ENCODE assay signal across 11 cellular contexts in genomic region chr4:47831026-47831689, GRCh38. TPM values are rescaled to one million over a fixed set of nuclear protein-coding genes. Genes with fewer than 3 reads are reported as not detected.
DNase-seq lines count a peak whose midpoint lies in the region; ATAC-seq and TF ChIP-seq lines count a peak whose summit lies in the region.
"Had no signal": no experiment of that assay in that cellular context is flagged by ENCODE, and none has a peak within 500 bp of the region (broad histone marks: within the 10 kb centered on the region; RNA-seq: fewer than 3 reads in every experiment).

No MANE protein-coding gene starts in this region.

- no peak for TF ChIP-seq CTCF in WERI-Rb-1 (IDR thresholded peaks at IDR 0.05; ENCODE audit: low read depth, low read length)
- TF ChIP-seq CTCF in nephron progenitor cell (IDR thresholded peaks at IDR 0.05), result no peak

- H3K36me3 Mint-ChIP-seq in activated CD4-positive, alpha-beta T cell treated with anti-CD3 and anti-CD28 coated beads for 36 hours (ENCODE audit: low read depth), result no peaks in the 10 kb centered on the region
- peaks cover 18% of the 10 kb centered on the region for H3K36me3 Mint-ChIP-seq in nephron progenitor cell (ENCODE audit: low read depth)
- H3K36me3 Mint-ChIP-seq in activated CD4-positive, alpha-beta memory T cell treated with anti-CD3 and anti-CD28 coated beads for 36 hours, result no peaks in the 10 kb centered on the region
- H3K36me3 Mint-ChIP-seq: T-cell had no signal

- CTCF ChIA-PET in activated CD4-positive, alpha-beta T cell treated with anti-CD3 and anti-CD28 coated beads for 36 hours (lab: Charles Lee), result interaction anchor here (0.5 to 1.7 kb wide), 4 partner anchors 9 to 145 kb away, joined by 3 to 7 read pairs (median 4); no protein-coding TSS in a partner anchor
- CTCF ChIA-PET in activated CD4-positive, alpha-beta memory T cell treated with anti-CD3 and anti-CD28 coated beads for 36 hours (lab: Charles Lee), result interaction anchor here (0.9 kb wide), 1 partner anchor 11 kb away, joined by 3 read pairs; no protein-coding TSS in a partner anchor

- H3K4me3 ChIP-seq in WERI-Rb-1 (ENCODE audit: low read depth, low read length), result peak overlapping the region; percentile 14

- ATAC-seq in activated CD4-positive, alpha-beta T cell treated with anti-CD3 and anti-CD28 coated beads for 36 hours, result peak; percentile 42
- ATAC-seq in GM19035 (IDR thresholded peaks at IDR 0.05; ENCODE audit: unreplicated experiment), result no peak
- ATAC-seq: T-cell had no signal

- intact Hi-C loops in activated CD4-positive, alpha-beta T cell treated with anti-CD3 and anti-CD28 coated beads for 36 hours (cut with DNase I, micrococcal nuclease), result loop anchor here in 1 of 2 experiments (10.0 kb wide), 1 partner anchor 274 kb away; no protein-coding TSS in a partner anchor
- intact Hi-C loops in activated CD4-positive, alpha-beta memory T cell treated with anti-CD3 and anti-CD28 coated beads for 36 hours (cut with micrococcal nuclease), result no loop called here

- POLR2A ChIA-PET in activated CD4-positive, alpha-beta T cell treated with anti-CD3 and anti-CD28 coated beads for 36 hours (lab: Charles Lee), result no interaction called here
- POLR2A ChIA-PET in activated CD4-positive, alpha-beta memory T cell treated with anti-CD3 and anti-CD28 coated beads for 36 hours (lab: Charles Lee), result no interaction called here

- H3K27ac Mint-ChIP-seq in activated CD4-positive, alpha-beta T cell treated with anti-CD3 and anti-CD28 coated beads for 36 hours, result no peak overlapping the region
- peak overlapping the region; percentile 88 for H3K27ac Mint-ChIP-seq in nephron progenitor cell
- no peak overlapping the region for H3K27ac Mint-ChIP-seq in activated CD4-positive, alpha-beta memory T cell treated with anti-CD3 and anti-CD28 coated beads for 36 hours
- H3K27ac Mint-ChIP-seq: T-cell had no signal

- no peaks in the 10 kb centered on the region for H3K9me3 ChIP-seq in WERI-Rb-1 (ENCODE audit: severe bottlenecking)

- no peaks in the 10 kb centered on the region for H3K36me3 ChIP-seq in WERI-Rb-1

- no peaks in the 10 kb centered on the region for H3K9me3 Mint-ChIP-seq in activated CD4-positive, alpha-beta T cell treated with anti-CD3 and anti-CD28 coated beads for 36 hours (ENCODE audit: low read depth)
- H3K9me3 Mint-ChIP-seq in nephron progenitor cell, result peaks cover 26% of the 10 kb centered on the region
- H3K9me3 Mint-ChIP-seq in activated CD4-positive, alpha-beta memory T cell treated with anti-CD3 and anti-CD28 coated beads for 36 hours, result peaks cover 2% of the 10 kb centered on the region
- H3K9me3 Mint-ChIP-seq: T-cell had no signal

- H3K4me3 Mint-ChIP-seq in activated CD4-positive, alpha-beta T cell treated with anti-CD3 and anti-CD28 coated beads for 36 hours, result no peak overlapping the region
- H3K4me3 Mint-ChIP-seq in nephron progenitor cell, result peak overlapping the region; percentile 32
- H3K4me3 Mint-ChIP-seq in activated CD4-positive, alpha-beta memory T cell treated with anti-CD3 and anti-CD28 coated beads for 36 hours, result no peak overlapping the region
- H3K4me3 Mint-ChIP-seq: T-cell had no signal

- H3K4me1 Mint-ChIP-seq in activated CD4-positive, alpha-beta T cell treated with anti-CD3 and anti-CD28 coated beads for 36 hours, result peaks cover 14% of the 10 kb centered on the region
- peaks cover 61% of the 10 kb centered on the region for H3K4me1 Mint-ChIP-seq in nephron progenitor cell
- H3K4me1 Mint-ChIP-seq in activated CD4-positive, alpha-beta memory T cell treated with anti-CD3 and anti-CD28 coated beads for 36 hours (ENCODE audit: low read depth), result peaks cover 10% of the 10 kb centered on the region

- no peaks in the 10 kb centered on the region for H3K27me3 ChIP-seq in WERI-Rb-1 (ENCODE audit: insufficient read depth, low read depth, severe bottlenecking)

- no peak for DNase-seq in activated CD4-positive, alpha-beta T cell treated with anti-CD3 and anti-CD28 coated beads for 36 hours
- DNase-seq in activated CD4-positive, alpha-beta T cell treated with anti-CD3 and anti-CD28 coated beads, Interleukin-2, amount 50 U/mL, for 4 hours, result no peak
- DNase-seq in NCI-H2171 treated with DMSO at 0.1 percent for 48 hours (lab: John Stamatoyannopoulos, UW) (peak; percentile 60), WERI-Rb-1 (peak; percentile 90), nephron progenitor cell (peak; percentile 16)
- DNase-seq in activated CD4-positive, alpha-beta T cell treated with anti-CD3 and anti-CD28 coated beads for 48 hours, result no peak
- DNase-seq in activated CD4-positive, alpha-beta memory T cell treated with anti-CD3 and anti-CD28 coated beads for 36 hours, result no peak
- DNase-seq: activated CD4-positive, CD25-positive, alpha-beta regulatory T cell treated with anti-CD3 and anti-CD28 coated beads, Interleukin-2, amount 50 U/mL, for 72 hours; T-cell had no signal

- peaks cover 3% of the 10 kb centered on the region for H3K27me3 Mint-ChIP-seq in activated CD4-positive, alpha-beta T cell treated with anti-CD3 and anti-CD28 coated beads for 36 hours
- peaks cover 3% of the 10 kb centered on the region for H3K27me3 Mint-ChIP-seq in nephron progenitor cell (ENCODE audit: low read depth, poor library complexity)
- peaks cover 3% of the 10 kb centered on the region for H3K27me3 Mint-ChIP-seq in activated CD4-positive, alpha-beta memory T cell treated with anti-CD3 and anti-CD28 coated beads for 36 hours

- H3K27ac ChIP-seq in WERI-Rb-1, result peak overlapping the region; percentile 84

RNA-seq across cellular contexts. Expression of gene CORIN, which starts 6.7 kb away (rescaled TPM):
- total RNA-seq in activated CD4-positive, alpha-beta T cell treated with anti-CD3 and anti-CD28 coated beads for 36 hours, result not detected
- under 1 TPM in 1 of 2 experiments, not detected in 1; 0.56 TPM for total RNA-seq in activated CD4-positive, alpha-beta memory T cell treated with anti-CD3 and anti-CD28 coated beads for 36 hours
- total RNA-seq: HT-29 had no signal

Comparison
In these comparisons a context has a peak if more than half of its experiments do, and no peak if none do; other contexts are left out.
1. DNase-seq: peak in NCI-H2171 treated with DMSO at 0.1 percent for 48 hours (single experiment), WERI-Rb-1 (single experiment) and nephron progenitor cell (single experiment); none in activated CD4-positive, alpha-beta T cell treated with anti-CD3 and anti-CD28 coated beads for 36 hours (single experiment), activated CD4-positive, alpha-beta T cell treated with anti-CD3 and anti-CD28 coated beads, Interleukin-2, amount 50 U/mL, for 4 hours (0 of 2), activated CD4-positive, alpha-beta T cell treated with anti-CD3 and anti-CD28 coated beads for 48 hours (single experiment) and activated CD4-positive, alpha-beta memory T cell treated with anti-CD3 and anti-CD28 coated beads for 36 hours (single experiment).